In genomic region chr14:20683125-20683895, GRCh38 we compare ENCODE assay signal across 7 cellular contexts. TPM values are rescaled to one million over a fixed set of nuclear protein-coding genes. Genes with fewer than 3 reads are reported as not detected.
DNase-seq lines count a peak whose midpoint lies in the region; ATAC-seq, FAIRE-seq and TF ChIP-seq lines count a peak whose summit lies in the region.

No MANE protein-coding gene starts in this region.

- no peak for DNase-seq in GM18507 (ENCODE audit: extremely low spot score, insufficient read length, low read depth)
- DNase-seq in NCI-H2171 (lab: John Stamatoyannopoulos, UW): peak; percentile 74
- peak; percentile 67 for DNase-seq in activated CD4-positive, alpha-beta T cell treated with anti-CD3 and anti-CD28 coated beads for 1 hour
- peak; percentile 80 for DNase-seq in coronary artery (ENCODE audit: low spot score)
- peak; percentile 70 for DNase-seq in left lobe of liver (ENCODE audit: low spot score)
- peak; percentile 86 to 88 for DNase-seq in stimulated activated CD4-positive, alpha-beta T cell treated with anti-CD3 and anti-CD28 coated beads, Interleukin-2, amount 100 ng/mL, for 24 hours

- H3K4me3 ChIP-seq in coronary artery: peak overlapping the region; percentile 91

- no peak for TF ChIP-seq CTCF in coronary artery (IDR thresholded peaks at IDR 0.05)

- FAIRE-seq in GM18507 (lab: Jason Lieb, UNC): peak; percentile 75

- peak; percentile 25 for ATAC-seq in HG02938 (IDR thresholded peaks at IDR 0.05; ENCODE audit: unreplicated experiment)
- peak; percentile 6 for ATAC-seq in left lobe of liver

- peak overlapping the region; percentile 100 for H3K27ac ChIP-seq in coronary artery

RNA-seq across cellular contexts. Expression of gene RNASE4, which starts 1.1 kb away (rescaled TPM):
- total RNA-seq in left lobe of liver: 152 TPM

RNA-seq across cellular contexts. Expression of gene ANG, which starts 5.3 kb away (rescaled TPM):
- total RNA-seq in left lobe of liver: 685 TPM

RNA-seq across cellular contexts. Expression of gene OR6S1, which starts 41.8 kb away (rescaled TPM):
- not detected for total RNA-seq in left lobe of liver
